ENCODE assay signal across 1 cellular context in the genomic region with DNA sequence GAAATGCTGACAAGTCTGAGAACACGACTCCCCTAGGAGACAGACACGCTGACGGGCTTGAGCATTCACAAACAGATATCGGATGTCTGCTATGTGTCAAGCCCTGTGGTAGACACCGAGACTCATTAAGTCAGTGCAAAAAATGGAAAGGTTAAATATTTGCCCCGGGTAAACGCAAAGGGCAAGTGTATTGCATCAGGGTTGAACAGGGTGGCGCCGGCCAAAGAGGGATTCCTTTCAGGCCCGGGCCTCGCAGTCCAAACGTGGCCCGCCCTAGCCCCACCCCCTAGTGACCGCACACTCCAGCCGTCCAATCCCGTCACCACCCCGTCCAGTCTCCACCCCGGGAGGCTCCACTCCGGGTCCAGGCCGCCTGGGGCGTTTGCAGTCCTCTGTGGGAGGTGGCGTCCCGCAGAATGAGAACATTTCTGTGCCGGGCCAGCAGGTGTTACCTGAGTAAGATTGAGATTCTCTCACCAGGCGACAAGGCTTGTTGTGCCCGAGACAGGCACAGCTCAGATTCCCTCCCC.
TF ChIP-seq lines count a peak whose summit lies in the region.

No MANE protein-coding gene starts in this region.

TF ChIP-seq in HepG2, 621 proteins besides CTCF, POLR2A, EP300 and RAD21 (continued from another document and continues in another):
- TF ChIP-seq ATF7 (IDR thresholded peaks at IDR 0.05): peak; percentile 83
- TF ChIP-seq ATF7 (CRISPR knock-in tag; IDR thresholded peaks at IDR 0.05): peak; percentile 88; the same call in 1 of the 2 replicates
- no peak for TF ChIP-seq U2AF1 (optimal IDR thresholded peaks at IDR 0.05; ENCODE audit: low read depth, low read length)
- TF ChIP-seq, protein P1, sequence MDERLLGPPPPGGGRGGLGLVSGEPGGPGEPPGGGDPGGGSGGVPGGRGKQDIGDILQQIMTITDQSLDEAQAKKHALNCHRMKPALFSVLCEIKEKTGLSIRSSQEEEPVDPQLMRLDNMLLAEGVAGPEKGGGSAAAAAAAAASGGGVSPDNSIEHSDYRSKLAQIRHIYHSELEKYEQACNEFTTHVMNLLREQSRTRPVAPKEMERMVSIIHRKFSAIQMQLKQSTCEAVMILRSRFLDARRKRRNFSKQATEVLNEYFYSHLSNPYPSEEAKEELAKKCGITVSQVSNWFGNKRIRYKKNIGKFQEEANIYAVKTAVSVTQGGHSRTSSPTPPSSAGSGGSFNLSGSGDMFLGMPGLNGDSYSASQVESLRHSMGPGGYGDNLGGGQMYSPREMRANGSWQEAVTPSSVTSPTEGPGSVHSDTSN (CRISPR knock-in tag; IDR thresholded peaks at IDR 0.05): peak; percentile 40; the same call in 1 of the 2 replicates
- TF ChIP-seq, protein P2, sequence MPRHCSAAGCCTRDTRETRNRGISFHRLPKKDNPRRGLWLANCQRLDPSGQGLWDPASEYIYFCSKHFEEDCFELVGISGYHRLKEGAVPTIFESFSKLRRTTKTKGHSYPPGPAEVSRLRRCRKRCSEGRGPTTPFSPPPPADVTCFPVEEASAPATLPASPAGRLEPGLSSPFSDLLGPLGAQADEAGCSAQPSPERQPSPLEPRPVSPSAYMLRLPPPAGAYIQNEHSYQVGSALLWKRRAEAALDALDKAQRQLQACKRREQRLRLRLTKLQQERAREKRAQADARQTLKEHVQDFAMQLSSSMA (CRISPR knock-in tag; IDR thresholded peaks at IDR 0.05): no peak
- TF ChIP-seq, protein P3, sequence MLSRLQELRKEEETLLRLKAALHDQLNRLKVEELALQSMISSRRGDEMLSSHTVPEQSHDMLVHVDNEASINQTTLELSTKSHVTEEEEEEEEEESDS (CRISPR knock-in tag; IDR thresholded peaks at IDR 0.05; ENCODE audit: borderline replicate concordance): no peak
- TF ChIP-seq, protein P4, sequence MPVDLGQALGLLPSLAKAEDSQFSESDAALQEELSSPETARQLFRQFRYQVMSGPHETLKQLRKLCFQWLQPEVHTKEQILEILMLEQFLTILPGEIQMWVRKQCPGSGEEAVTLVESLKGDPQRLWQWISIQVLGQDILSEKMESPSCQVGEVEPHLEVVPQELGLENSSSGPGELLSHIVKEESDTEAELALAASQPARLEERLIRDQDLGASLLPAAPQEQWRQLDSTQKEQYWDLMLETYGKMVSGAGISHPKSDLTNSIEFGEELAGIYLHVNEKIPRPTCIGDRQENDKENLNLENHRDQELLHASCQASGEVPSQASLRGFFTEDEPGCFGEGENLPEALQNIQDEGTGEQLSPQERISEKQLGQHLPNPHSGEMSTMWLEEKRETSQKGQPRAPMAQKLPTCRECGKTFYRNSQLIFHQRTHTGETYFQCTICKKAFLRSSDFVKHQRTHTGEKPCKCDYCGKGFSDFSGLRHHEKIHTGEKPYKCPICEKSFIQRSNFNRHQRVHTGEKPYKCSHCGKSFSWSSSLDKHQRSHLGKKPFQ (CRISPR knock-in tag; IDR thresholded peaks at IDR 0.05; ENCODE audit: insufficient replicate concordance): peak; percentile 48
- TF ChIP-seq, protein P5, sequence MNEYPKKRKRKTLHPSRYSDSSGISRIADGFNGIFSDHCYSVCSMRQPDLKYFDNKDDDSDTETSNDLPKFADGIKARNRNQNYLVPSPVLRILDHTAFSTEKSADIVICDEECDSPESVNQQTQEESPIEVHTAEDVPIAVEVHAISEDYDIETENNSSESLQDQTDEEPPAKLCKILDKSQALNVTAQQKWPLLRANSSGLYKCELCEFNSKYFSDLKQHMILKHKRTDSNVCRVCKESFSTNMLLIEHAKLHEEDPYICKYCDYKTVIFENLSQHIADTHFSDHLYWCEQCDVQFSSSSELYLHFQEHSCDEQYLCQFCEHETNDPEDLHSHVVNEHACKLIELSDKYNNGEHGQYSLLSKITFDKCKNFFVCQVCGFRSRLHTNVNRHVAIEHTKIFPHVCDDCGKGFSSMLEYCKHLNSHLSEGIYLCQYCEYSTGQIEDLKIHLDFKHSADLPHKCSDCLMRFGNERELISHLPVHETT (CRISPR knock-in tag; conservative IDR thresholded peaks at IDR 0.05): no peak
- TF ChIP-seq ETV5 (CRISPR knock-in tag; IDR thresholded peaks at IDR 0.05; ENCODE audit: borderline replicate concordance): peak; percentile 69
- 0 out of 2 replicates have a peak, but pooled peaks have one; percentile 64 for TF ChIP-seq ZNF160 (CRISPR knock-in tag; IDR thresholded peaks at IDR 0.05)
- TF ChIP-seq MIXL1 (CRISPR knock-in tag; IDR thresholded peaks at IDR 0.05): peak; percentile 95
- TF ChIP-seq RELA (CRISPR knock-in tag; IDR thresholded peaks at IDR 0.05): no peak; the same call in 1 of the 2 replicates
- no peak for TF ChIP-seq ZNF138 (CRISPR knock-in tag; IDR thresholded peaks at IDR 0.05; ENCODE audit: low read depth)
- TF ChIP-seq ZNF354B (CRISPR knock-in tag; IDR thresholded peaks at IDR 0.05): no peak
- peak; percentile 53; the same call in 1 of the 2 replicates for TF ChIP-seq CBFB (CRISPR knock-in tag; IDR thresholded peaks at IDR 0.05)
- TF ChIP-seq ZNF737 (CRISPR knock-in tag; IDR thresholded peaks at IDR 0.05; ENCODE audit: borderline replicate concordance): no peak; the same call in 1 of the 2 replicates
- TF ChIP-seq, protein P6, sequence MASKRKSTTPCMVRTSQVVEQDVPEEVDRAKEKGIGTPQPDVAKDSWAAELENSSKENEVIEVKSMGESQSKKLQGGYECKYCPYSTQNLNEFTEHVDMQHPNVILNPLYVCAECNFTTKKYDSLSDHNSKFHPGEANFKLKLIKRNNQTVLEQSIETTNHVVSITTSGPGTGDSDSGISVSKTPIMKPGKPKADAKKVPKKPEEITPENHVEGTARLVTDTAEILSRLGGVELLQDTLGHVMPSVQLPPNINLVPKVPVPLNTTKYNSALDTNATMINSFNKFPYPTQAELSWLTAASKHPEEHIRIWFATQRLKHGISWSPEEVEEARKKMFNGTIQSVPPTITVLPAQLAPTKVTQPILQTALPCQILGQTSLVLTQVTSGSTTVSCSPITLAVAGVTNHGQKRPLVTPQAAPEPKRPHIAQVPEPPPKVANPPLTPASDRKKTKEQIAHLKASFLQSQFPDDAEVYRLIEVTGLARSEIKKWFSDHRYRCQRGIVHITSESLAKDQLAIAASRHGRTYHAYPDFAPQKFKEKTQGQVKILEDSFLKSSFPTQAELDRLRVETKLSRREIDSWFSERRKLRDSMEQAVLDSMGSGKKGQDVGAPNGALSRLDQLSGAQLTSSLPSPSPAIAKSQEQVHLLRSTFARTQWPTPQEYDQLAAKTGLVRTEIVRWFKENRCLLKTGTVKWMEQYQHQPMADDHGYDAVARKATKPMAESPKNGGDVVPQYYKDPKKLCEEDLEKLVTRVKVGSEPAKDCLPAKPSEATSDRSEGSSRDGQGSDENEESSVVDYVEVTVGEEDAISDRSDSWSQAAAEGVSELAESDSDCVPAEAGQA (IDR thresholded peaks at IDR 0.05; ENCODE audit: low read depth): no peak
- TF ChIP-seq, protein P6 (CRISPR knock-in tag; IDR thresholded peaks at IDR 0.05; ENCODE audit: borderline replicate concordance): peak; percentile 86; the same call in 1 of the 2 replicates
- TF ChIP-seq HDAC2 (CRISPR knock-in tag; IDR thresholded peaks at IDR 0.05): peak; percentile 90
- no peak for TF ChIP-seq ZNF468 (CRISPR knock-in tag; IDR thresholded peaks at IDR 0.05)
- TF ChIP-seq ZFP36L1 (CRISPR knock-in tag; IDR thresholded peaks at IDR 0.05): peak; percentile 21; the same call in 1 of the 2 replicates
- TF ChIP-seq ELF1 (CRISPR knock-in tag; IDR thresholded peaks at IDR 0.05): 0 out of 2 replicates have a peak, but pooled peaks have one; percentile 28
- no peak for TF ChIP-seq ZFP62 (CRISPR knock-in tag; IDR thresholded peaks at IDR 0.05)
- TF ChIP-seq RBAK (CRISPR knock-in tag; IDR thresholded peaks at IDR 0.05): no peak
- TF ChIP-seq, protein P7, sequence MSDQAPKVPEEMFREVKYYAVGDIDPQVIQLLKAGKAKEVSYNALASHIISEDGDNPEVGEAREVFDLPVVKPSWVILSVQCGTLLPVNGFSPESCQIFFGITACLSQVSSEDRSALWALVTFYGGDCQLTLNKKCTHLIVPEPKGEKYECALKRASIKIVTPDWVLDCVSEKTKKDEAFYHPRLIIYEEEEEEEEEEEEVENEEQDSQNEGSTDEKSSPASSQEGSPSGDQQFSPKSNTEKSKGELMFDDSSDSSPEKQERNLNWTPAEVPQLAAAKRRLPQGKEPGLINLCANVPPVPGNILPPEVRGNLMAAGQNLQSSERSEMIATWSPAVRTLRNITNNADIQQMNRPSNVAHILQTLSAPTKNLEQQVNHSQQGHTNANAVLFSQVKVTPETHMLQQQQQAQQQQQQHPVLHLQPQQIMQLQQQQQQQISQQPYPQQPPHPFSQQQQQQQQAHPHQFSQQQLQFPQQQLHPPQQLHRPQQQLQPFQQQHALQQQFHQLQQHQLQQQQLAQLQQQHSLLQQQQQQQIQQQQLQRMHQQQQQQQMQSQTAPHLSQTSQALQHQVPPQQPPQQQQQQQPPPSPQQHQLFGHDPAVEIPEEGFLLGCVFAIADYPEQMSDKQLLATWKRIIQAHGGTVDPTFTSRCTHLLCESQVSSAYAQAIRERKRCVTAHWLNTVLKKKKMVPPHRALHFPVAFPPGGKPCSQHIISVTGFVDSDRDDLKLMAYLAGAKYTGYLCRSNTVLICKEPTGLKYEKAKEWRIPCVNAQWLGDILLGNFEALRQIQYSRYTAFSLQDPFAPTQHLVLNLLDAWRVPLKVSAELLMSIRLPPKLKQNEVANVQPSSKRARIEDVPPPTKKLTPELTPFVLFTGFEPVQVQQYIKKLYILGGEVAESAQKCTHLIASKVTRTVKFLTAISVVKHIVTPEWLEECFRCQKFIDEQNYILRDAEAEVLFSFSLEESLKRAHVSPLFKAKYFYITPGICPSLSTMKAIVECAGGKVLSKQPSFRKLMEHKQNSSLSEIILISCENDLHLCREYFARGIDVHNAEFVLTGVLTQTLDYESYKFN (CRISPR knock-in tag; conservative IDR thresholded peaks at IDR 0.05): peak; percentile 86
- TF ChIP-seq ATM (IDR thresholded peaks at IDR 0.05; ENCODE audit: borderline replicate concordance): no peak
- TF ChIP-seq NFE2 (CRISPR knock-in tag; IDR thresholded peaks at IDR 0.05): no peak
- TF ChIP-seq, protein P8, sequence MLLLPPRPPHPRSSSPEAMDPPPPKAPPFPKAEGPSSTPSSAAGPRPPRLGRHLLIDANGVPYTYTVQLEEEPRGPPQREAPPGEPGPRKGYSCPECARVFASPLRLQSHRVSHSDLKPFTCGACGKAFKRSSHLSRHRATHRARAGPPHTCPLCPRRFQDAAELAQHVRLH (CRISPR knock-in tag; IDR thresholded peaks at IDR 0.05; ENCODE audit: borderline replicate concordance, low read depth): peak; percentile 19; the same call in 1 of the 2 replicates
- TF ChIP-seq, protein P9, sequence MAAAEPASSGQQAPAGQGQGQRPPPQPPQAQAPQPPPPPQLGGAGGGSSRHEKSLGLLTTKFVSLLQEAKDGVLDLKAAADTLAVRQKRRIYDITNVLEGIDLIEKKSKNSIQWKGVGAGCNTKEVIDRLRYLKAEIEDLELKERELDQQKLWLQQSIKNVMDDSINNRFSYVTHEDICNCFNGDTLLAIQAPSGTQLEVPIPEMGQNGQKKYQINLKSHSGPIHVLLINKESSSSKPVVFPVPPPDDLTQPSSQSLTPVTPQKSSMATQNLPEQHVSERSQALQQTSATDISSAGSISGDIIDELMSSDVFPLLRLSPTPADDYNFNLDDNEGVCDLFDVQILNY (CRISPR knock-in tag; conservative IDR thresholded peaks at IDR 0.05): no peak
- TF ChIP-seq HNRNPK (IDR thresholded peaks at IDR 0.05; ENCODE audit: low read depth, low read length, poor library complexity, severe bottlenecking): no peak
- TF ChIP-seq ZNF20 (CRISPR knock-in tag; IDR thresholded peaks at IDR 0.05): no peak
- TF ChIP-seq, protein P10, sequence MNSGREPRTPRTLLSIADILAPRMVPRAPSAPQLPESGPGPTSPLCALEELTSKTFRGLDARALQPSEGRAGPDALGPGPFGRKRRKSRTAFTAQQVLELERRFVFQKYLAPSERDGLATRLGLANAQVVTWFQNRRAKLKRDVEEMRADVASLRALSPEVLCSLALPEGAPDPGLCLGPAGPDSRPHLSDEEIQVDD (CRISPR knock-in tag; IDR thresholded peaks at IDR 0.05; ENCODE audit: borderline replicate concordance): no peak
- peak; percentile 84 for TF ChIP-seq DMAP1 (CRISPR knock-in tag; IDR thresholded peaks at IDR 0.05)
- TF ChIP-seq ZNF17 (CRISPR knock-in tag; IDR thresholded peaks at IDR 0.05): no peak
- no peak; the same call in 1 of the 2 replicates for TF ChIP-seq TP53 (CRISPR knock-in tag; conservative IDR thresholded peaks at IDR 0.05)
- 0 out of 2 replicates have a peak, but pooled peaks have one; percentile 4 for TF ChIP-seq ARHGAP35 (CRISPR knock-in tag; IDR thresholded peaks at IDR 0.05; ENCODE audit: borderline replicate concordance)
- no peak for TF ChIP-seq KDM1A (CRISPR knock-in tag; IDR thresholded peaks at IDR 0.05)
- TF ChIP-seq ZNF547 (CRISPR knock-in tag; IDR thresholded peaks at IDR 0.05): no peak
- TF ChIP-seq ASH2L (IDR thresholded peaks at IDR 0.05; ENCODE audit: insufficient read length, low read depth, low read length): no peak
- no peak for TF ChIP-seq NAIF1 (CRISPR knock-in tag; IDR thresholded peaks at IDR 0.05; ENCODE audit: borderline replicate concordance)
- TF ChIP-seq ZNF850 (CRISPR knock-in tag; conservative IDR thresholded peaks at IDR 0.05): no peak
- TF ChIP-seq, protein P11, sequence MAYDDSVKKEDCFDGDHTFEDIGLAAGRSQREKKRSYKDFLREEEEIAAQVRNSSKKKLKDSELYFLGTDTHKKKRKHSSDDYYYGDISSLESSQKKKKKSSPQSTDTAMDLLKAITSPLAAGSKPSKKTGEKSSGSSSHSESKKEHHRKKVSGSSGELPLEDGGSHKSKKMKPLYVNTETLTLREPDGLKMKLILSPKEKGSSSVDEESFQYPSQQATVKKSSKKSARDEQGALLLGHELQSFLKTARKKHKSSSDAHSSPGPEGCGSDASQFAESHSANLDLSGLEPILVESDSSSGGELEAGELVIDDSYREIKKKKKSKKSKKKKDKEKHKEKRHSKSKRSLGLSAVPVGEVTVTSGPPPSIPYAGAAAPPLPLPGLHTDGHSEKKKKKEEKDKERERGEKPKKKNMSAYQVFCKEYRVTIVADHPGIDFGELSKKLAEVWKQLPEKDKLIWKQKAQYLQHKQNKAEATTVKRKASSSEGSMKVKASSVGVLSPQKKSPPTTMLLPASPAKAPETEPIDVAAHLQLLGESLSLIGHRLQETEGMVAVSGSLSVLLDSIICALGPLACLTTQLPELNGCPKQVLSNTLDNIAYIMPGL (CRISPR knock-in tag; IDR thresholded peaks at IDR 0.05; ENCODE audit: borderline replicate concordance in 1 of 2, low read depth in 1 of 2): no peak; a peak in 1 of 4 replicates
- peak; percentile 89 for TF ChIP-seq ZNF430 (CRISPR knock-in tag; IDR thresholded peaks at IDR 0.05)
- no peak for TF ChIP-seq PAF1 (CRISPR knock-in tag; IDR thresholded peaks at IDR 0.05)
